1 cellular context compared by ENCODE assay signal in genomic region chr7:12524794-12525386, GRCh38.
TF ChIP-seq lines count a peak whose summit lies in the region.

No MANE protein-coding gene starts in this region.

TF ChIP-seq in GM23338, 12 proteins besides CTCF, POLR2A, EP300 and RAD21 (continued from another document):
- TF ChIP-seq ZNF462 (CRISPR knock-in tag; IDR thresholded peaks at IDR 0.05) (no peak), EZH2phosphoT487 (IDR thresholded peaks at IDR 0.05; ENCODE audit: unreplicated experiment) (no peak), CREB1 (CRISPR knock-in tag; IDR thresholded peaks at IDR 0.05; ENCODE audit: low read depth) (no peak), EZH2 (IDR thresholded peaks at IDR 0.05; ENCODE audit: low read depth, unreplicated experiment) (no peak), NANOG (IDR thresholded peaks at IDR 0.05; ENCODE audit: borderline replicate concordance) (no peak)
TF ChIP-seq in GM23338: peak in this region for 0.
